26 cellular contexts compared by ENCODE assay signal in genomic region chr1:247441621-247442020, GRCh38. TPM values are rescaled to one million over a fixed set of nuclear protein-coding genes. Genes with fewer than 3 reads are reported as not detected.
"Had no signal": no experiment of that assay in that cellular context is flagged by ENCODE, and none has a peak within 500 bp of the region (broad histone marks: within the 10 kb centered on the region; RNA-seq: fewer than 3 reads in every experiment).

No MANE protein-coding gene starts in this region.

- ATAC-seq: activated CD8-positive, alpha-beta T cell treated with anti-CD3 and anti-CD28 coated beads, Interleukin-2, amount 10 ng/mL, durations not matched to agents 7 days and 5 days; T-helper 17 cell had no signal

- H3K9me3 Mint-ChIP-seq: activated naive CD8-positive, alpha-beta T cell treated with anti-CD3 and anti-CD28 coated beads, Interleukin-2, amount 10 ng/mL, durations not matched to agents 7 days and 5 days had no signal

- H3K27me3 ChIP-seq: colonic mucosa, Peyer's patch had no signal

- H3K27ac Mint-ChIP-seq: activated CD8-positive, alpha-beta T cell treated with anti-CD3 and anti-CD28 coated beads, Interleukin-2, amount 10 ng/mL, durations not matched to agents 7 days and 5 days; activated naive CD8-positive, alpha-beta T cell treated with anti-CD3 and anti-CD28 coated beads, Interleukin-2, amount 10 ng/mL, durations not matched to agents 7 days and 5 days; WTC11 had no signal

- H3K4me1 ChIP-seq: breast epithelium, colonic mucosa had no signal

- H3K36me3 ChIP-seq: breast epithelium, colonic mucosa, Peyer's patch had no signal

- H3K9me3 ChIP-seq: breast epithelium, colonic mucosa, Peyer's patch had no signal

- H3K27me3 Mint-ChIP-seq: activated naive CD8-positive, alpha-beta T cell treated with anti-CD3 and anti-CD28 coated beads, Interleukin-2, amount 10 ng/mL, durations not matched to agents 7 days and 5 days; T-helper 17 cell had no signal

- DNase-seq: activated CD4-positive, alpha-beta T cell treated with anti-CD3 and anti-CD28 coated beads for 48 hours; activated CD4-positive, alpha-beta T cell treated with anti-CD3 and anti-CD28 coated beads, Interleukin-2, amount 50 U/mL, for 4 hours; activated CD4-positive, CD25-positive, alpha-beta regulatory T cell treated with anti-CD3 and anti-CD28 coated beads, Interleukin-2, amount 50 U/mL, for 72 hours; activated CD8-positive, alpha-beta memory T cell treated with anti-CD3 and anti-CD28 coated beads, Interleukin-2, amount 50 U/mL, for 48 hours; activated CD8-positive, alpha-beta T cell treated with anti-CD3 and anti-CD28 coated beads, Interleukin-2, amount 10 ng/mL, durations not matched to agents 7 days and 5 days; activated naive CD4-positive, alpha-beta T cell treated with anti-CD3 and anti-CD28 coated beads, Interleukin-2, amount 50 U/mL, for 16 hours; activated naive CD8-positive, alpha-beta T cell treated with anti-CD3 and anti-CD28 coated beads, Interleukin-2, amount 10 ng/mL, durations not matched to agents 7 days and 5 days; activated T-cell treated with anti-CD3 and anti-CD28 coated beads, Interleukin-2, amount 50 U/mL, for 1 hour; aorta; colonic mucosa; NCI-H1105 treated with DMSO at 0.1 percent for 48 hours; NCI-H1436 treated with DMSO at 0.1 percent for 48 hours; NCI-H187; NCI-H2081; NCI-H510A treated with DMSO at 0.1 percent for 48 hours; NCI-H69; NK-92 treated with Interleukin-12 subunit alpha and Interleukin-12 subunit beta, amount 100 ng/mL, for 24 hours; Peyer's patch; SHP77; T-helper 17 cell; T-helper 9 cell had no signal

- H3K27ac ChIP-seq: colonic mucosa, Peyer's patch, RWPE1 had no signal

- H3K4me3 ChIP-seq: breast epithelium, colonic mucosa, Peyer's patch had no signal

- H3K4me3 Mint-ChIP-seq: activated CD8-positive, alpha-beta T cell treated with anti-CD3 and anti-CD28 coated beads, Interleukin-2, amount 10 ng/mL, durations not matched to agents 7 days and 5 days; activated naive CD8-positive, alpha-beta T cell treated with anti-CD3 and anti-CD28 coated beads, Interleukin-2, amount 10 ng/mL, durations not matched to agents 7 days and 5 days; T-helper 17 cell; WTC11 had no signal

- H3K36me3 Mint-ChIP-seq: WTC11 had no signal

RNA-seq across cellular contexts. Expression of gene OR2B11, which starts 16.3 kb away (rescaled TPM):
- total RNA-seq: activated CD8-positive, alpha-beta T cell treated with anti-CD3 and anti-CD28 coated beads, Interleukin-2, amount 10 ng/mL, durations not matched to agents 7 days and 5 days; activated naive CD8-positive, alpha-beta T cell treated with anti-CD3 and anti-CD28 coated beads, Interleukin-2, amount 10 ng/mL, durations not matched to agents 7 days and 5 days; aorta; breast epithelium; cerebellum; colonic mucosa; MCF 10A; Peyer's patch; WTC11 had no signal
- polyA plus RNA-seq: aorta had no signal
